ENCODE assay signal across 12 cellular contexts in the genomic region with DNA sequence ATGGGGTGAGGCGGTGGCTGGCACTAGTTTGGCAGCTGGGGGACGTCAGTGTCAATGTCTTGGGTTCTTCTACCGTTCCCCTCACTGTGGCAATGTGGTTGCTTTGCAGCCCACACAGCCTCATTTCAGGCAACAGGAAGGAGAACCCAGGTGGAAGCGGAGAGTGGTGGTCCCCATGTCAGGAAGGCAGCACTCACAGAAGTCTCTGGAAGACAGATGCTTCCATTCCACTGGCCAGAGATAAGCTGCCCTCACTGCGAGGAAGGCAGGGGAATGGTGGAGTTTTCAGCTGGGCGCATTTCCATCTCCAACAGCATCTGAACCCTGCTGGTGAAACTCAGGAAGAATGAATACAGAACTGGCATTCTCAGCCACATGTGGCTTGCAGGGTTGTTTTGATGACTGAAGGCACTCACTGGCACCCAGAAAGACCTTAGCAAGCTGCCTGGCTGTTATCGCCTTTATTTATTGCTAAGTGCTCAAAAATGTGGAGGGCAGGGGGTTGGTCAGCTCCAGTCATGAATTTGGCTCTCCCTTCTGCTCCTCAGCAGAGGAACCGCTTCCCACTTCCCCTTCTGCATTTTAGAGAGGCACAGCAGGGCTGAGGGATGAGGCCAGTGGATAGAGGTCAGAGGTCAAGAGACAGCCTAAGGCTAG. TPM values are rescaled to one million over a fixed set of nuclear protein-coding genes. Genes with fewer than 3 reads are reported as not detected.
DNase-seq lines count a peak whose midpoint lies in the region; FAIRE-seq and TF ChIP-seq lines count a peak whose summit lies in the region.
"Had no signal": no experiment of that assay in that cellular context is flagged by ENCODE, and none has a peak within 500 bp of the region (broad histone marks: within the 10 kb centered on the region; RNA-seq: fewer than 3 reads in every experiment).

No MANE protein-coding gene starts in this region.

- no peaks in the 10 kb centered on the region for H3K36me3 ChIP-seq in fibroblast of lung (ENCODE audit: control insufficient read depth, insufficient read depth, low read length)

- peak in 1 of 2 donors; percentile 37 for TF ChIP-seq CTCF in fibroblast of lung (conservative IDR thresholded peaks at IDR 0.05 in 1 of 2, IDR thresholded peaks at IDR 0.05 in 1 of 2; ENCODE audit: low read depth in 1 of 2, low read length in 2 of 2)

- no peaks in the 10 kb centered on the region for H3K27me3 ChIP-seq in fibroblast of lung (ENCODE audit: control insufficient read depth, insufficient read depth, low read length)

- peaks cover 2% of the 10 kb centered on the region for H3K4me1 ChIP-seq in fibroblast of lung (ENCODE audit: control insufficient read depth, extremely low read depth, insufficient read depth, low read length)

- DNase-seq in GM04504 (ENCODE audit: low read depth) (peak; percentile 47), RCC 7860 (ENCODE audit: low spot score) (peak; percentile 51), fibroblast of lung (ENCODE audit: low read depth in 2 of 2) (peak; percentile 82 to 84), substantia nigra (lab: John Stamatoyannopoulos, UW) (no peak), NCI-H187 (lab: John Stamatoyannopoulos, UW) (no peak), KG1 (lab: John Stamatoyannopoulos, UW) (no peak), D341Med (ENCODE audit: low spot score) (no peak)
- DNase-seq: activated T-cell treated with anti-CD3 and anti-CD28 coated beads, Interleukin-2, amount 50 U/mL, for 24 hours; DMS153; NCI-H1092; NCI-H524 treated with DMSO at 0.1 percent for 48 hours had no signal

- no peaks in the 10 kb centered on the region for H3K79me2 ChIP-seq in fibroblast of lung (ENCODE audit: control insufficient read depth, insufficient read depth, low read length)

- no peaks in the 10 kb centered on the region for H3K9me3 ChIP-seq in fibroblast of lung (ENCODE audit: control insufficient read depth, insufficient read depth, low read depth, low read length)

- no peak overlapping the region for H2AFZ ChIP-seq in fibroblast of lung (ENCODE audit: low read length)

- H3K27ac ChIP-seq in fibroblast of lung (ENCODE audit: insufficient read depth, low read length) (no peak overlapping the region), substantia nigra (ENCODE audit: low read depth, low read length, poor library complexity, severe bottlenecking) (peak overlapping the region; percentile 45)
- H3K27ac ChIP-seq: SK-N-MC had no signal

- H3K9ac ChIP-seq in fibroblast of lung (ENCODE audit: insufficient read depth, low read length) = no peak overlapping the region

- no peak overlapping the region for H3K4me3 ChIP-seq in fibroblast of lung (replicated peaks in 1 of 4; ENCODE audit: control extremely low read depth in 1 of 4, insufficient read depth in 1 of 4, low read depth in 3 of 4, low read length in 4 of 4)
- H3K4me3 ChIP-seq: SK-N-MC had no signal

- no peak for FAIRE-seq in RCC 7860 (lab: Jason Lieb, UNC)

- H4K20me1 ChIP-seq in fibroblast of lung (ENCODE audit: control insufficient read depth, extremely low read depth, insufficient read depth, low read length) = no peaks in the 10 kb centered on the region

- H3K4me2 ChIP-seq in fibroblast of lung (ENCODE audit: extremely low read depth, insufficient read depth, low read length) = no peak overlapping the region

RNA-seq across cellular contexts. Expression of a gene that starts 19.4 kb away (rescaled TPM):
- total RNA-seq in fibroblast of lung = 1.5 and 1.7 TPM in 2 replicates
- 0.32 and 0.81 TPM in 2 replicates for polyA plus RNA-seq in fibroblast of lung
- polyA plus RNA-seq in fibroblast of lung (2012) = 0.98 and 1.7 TPM in 2 replicates
- 1.7 TPM in 1 of 2 replicates, not detected in the other for polyA minus RNA-seq in fibroblast of lung (ENCODE audit: low replicate concordance)

RNA-seq across cellular contexts. Expression of a gene that starts 42.3 kb away (rescaled TPM):
- total RNA-seq in fibroblast of lung = 0.26 and 0.33 TPM in 2 replicates
- polyA plus RNA-seq in fibroblast of lung = 0.05 and 0.09 TPM in 2 replicates
- polyA plus RNA-seq in fibroblast of lung (2012) = 0.08 and 0.14 TPM in 2 replicates
- polyA minus RNA-seq in fibroblast of lung (ENCODE audit: low replicate concordance) = 0.26 TPM in 1 of 2 replicates, not detected in the other

Comparison
In these comparisons a context has a peak if more than half of its experiments do, and no peak if none do; other contexts are left out.
1. DNase-seq: peak in GM04504 (single experiment), RCC 7860 (single experiment) and fibroblast of lung (2 of 2); none in substantia nigra (0 of 49), NCI-H187 (0 of 2), KG1 (single experiment) and D341Med (single experiment).